9 cellular contexts compared by ENCODE assay signal in genomic region chr11:64745219-64745522, GRCh38. TPM values are rescaled to one million over a fixed set of nuclear protein-coding genes. Genes with fewer than 3 reads are reported as not detected.
DNase-seq lines count a peak whose midpoint lies in the region; ATAC-seq, FAIRE-seq and TF ChIP-seq lines count a peak whose summit lies in the region.
"Had no signal": no experiment of that assay in that cellular context is flagged by ENCODE, and none has a peak within 500 bp of the region (broad histone marks: within the 10 kb centered on the region; RNA-seq: fewer than 3 reads in every experiment).

No MANE protein-coding gene starts in this region.

- H3K9me3 Mint-ChIP-seq in natural killer cell treated with Interleukin-12 subunit alpha and Interleukin-12 subunit beta and Interleukin-15 and Interleukin-18, amount 100 ng/mL, for 72 hours: no peaks in the 10 kb centered on the region

- H3K27me3 ChIP-seq in ACC112 (ENCODE audit: insufficient read depth, low read length) (peaks cover 33% of the 10 kb centered on the region), H1 (replicated peaks in 1 of 4; ENCODE audit: control insufficient read depth in 3 of 4, extremely low read depth in 1 of 4, insufficient read depth in 3 of 4, low read length in 3 of 4) (peaks cover 0 to 32% (median 19%) of the 10 kb centered on the region in 4 experiments; a peak in 5 of 7 replicates), upper lobe of left lung (peaks cover 0 to 9% (median 0%) of the 10 kb centered on the region in 4 donors)

- peak overlapping the region; percentile 82 for H3K4me3 Mint-ChIP-seq in natural killer cell treated with Interleukin-12 subunit alpha and Interleukin-12 subunit beta and Interleukin-15 and Interleukin-18, amount 100 ng/mL, for 72 hours

- no peaks in the 10 kb centered on the region for H3K27me3 Mint-ChIP-seq in natural killer cell treated with Interleukin-12 subunit alpha and Interleukin-12 subunit beta and Interleukin-15 and Interleukin-18, amount 100 ng/mL, for 72 hours

- no peak overlapping the region for H2AK5ac ChIP-seq in H1 (ENCODE audit: low read depth, low read length)

- no peak overlapping the region for H3K56ac ChIP-seq in H1 (replicated peaks; ENCODE audit: insufficient read length, low read depth, low read length)

- H4K5ac ChIP-seq in H1 (ENCODE audit: insufficient read length, low read depth, low read length): no peak overlapping the region

- no peak overlapping the region for H2BK15ac ChIP-seq in H1 (ENCODE audit: low read length)

- peaks cover 23 to 27% of the 10 kb centered on the region in 2 donors for H3K4me1 Mint-ChIP-seq in natural killer cell treated with Interleukin-12 subunit alpha and Interleukin-12 subunit beta and Interleukin-15 and Interleukin-18, amount 100 ng/mL, for 72 hours (ENCODE audit: low read depth in 2 of 2)

- peaks cover 35% of the 10 kb centered on the region for H3K23me2 ChIP-seq in H1 (ENCODE audit: low read depth, low read length)

- TF ChIP-seq CTCF in H1 (IDR thresholded peaks at IDR 0.05; ENCODE audit: control extremely low read depth in 1 of 3, insufficient read depth in 1 of 3, low read depth in 1 of 3, low read length in 3 of 3) (no peak), upper lobe of left lung (IDR thresholded peaks at IDR 0.05) (peak in 1 of 6 experiments; percentile 10)

- no peak overlapping the region for H2BK12ac ChIP-seq in H1 (ENCODE audit: low read depth, low read length)

- H4K20me1 ChIP-seq in H1 (replicated peaks in 1 of 2; ENCODE audit: control insufficient read depth in 1 of 2, insufficient read depth in 2 of 2, low read length in 2 of 2): no peaks in the 10 kb centered on the region

- peak overlapping the region; percentile 23 for H3K4ac ChIP-seq in H1 (replicated peaks; ENCODE audit: insufficient read length, low read depth, low read length)

- FAIRE-seq in H1 (lab: Jason Lieb, UNC): no peak
- FAIRE-seq: G401.6 had no signal

- DNase-seq in activated CD4-positive, alpha-beta T cell treated with anti-CD3 and anti-CD28 coated beads, Interleukin-2, amount 50 U/mL, for 4 hours: peak; percentile 52 to 56
- DNase-seq in H1 (ENCODE audit: low read depth in 1 of 2, low spot score in 2 of 2): peak in 1 of 2 experiments; percentile 77
- no peak for DNase-seq in natural killer cell treated with Interleukin-12 subunit alpha and Interleukin-12 subunit beta and Interleukin-15 and Interleukin-18, amount 100 ng/mL, for 72 hours (ENCODE audit: low spot score)
- peak; percentile 92 to 95 for DNase-seq in upper lobe of left lung

- H3K23ac ChIP-seq in H1 (ENCODE audit: insufficient read length): no peak overlapping the region

- no peak overlapping the region for H2BK120ac ChIP-seq in H1 (replicated peaks; ENCODE audit: low read depth, low read length)

- H3K79me2 ChIP-seq in ACC112 (ENCODE audit: control insufficient read depth, insufficient read depth, low read length, unreplicated experiment) (no peaks in the 10 kb centered on the region), H1 (ENCODE audit: control insufficient read depth in 1 of 2, insufficient read depth in 2 of 2, low read length in 2 of 2) (no peaks in the 10 kb centered on the region)

- CTCF ChIA-PET in H1 (lab: Charles Lee; ENCODE audit: partially characterized antibody): interaction anchor here (0.8 to 23.7 kb wide), 5 partner anchors 21 to 174 kb away, joined by 3 to 376 read pairs (median 30); partner anchors contain the start of gene PYGM

- no peak overlapping the region for H4K91ac ChIP-seq in H1 (replicated peaks; ENCODE audit: insufficient read length, low read length)

- peak; percentile 2 to 34 for ATAC-seq in natural killer cell treated with Interleukin-12 subunit alpha and Interleukin-12 subunit beta and Interleukin-15 and Interleukin-18, amount 100 ng/mL, for 72 hours
- peak; percentile 34 to 53 for ATAC-seq in upper lobe of left lung (ENCODE audit: low FRiP score in 2 of 2)
- ATAC-seq in GM19328 (IDR thresholded peaks at IDR 0.05; ENCODE audit: unreplicated experiment): no peak
- no peak for ATAC-seq in HG03108 (IDR thresholded peaks at IDR 0.05; ENCODE audit: unreplicated experiment)

- no peak for TF ChIP-seq RAD21 in Ishikawa (IDR thresholded peaks at IDR 0.05; ENCODE audit: low read depth)
- no peak for TF ChIP-seq RAD21 in H1 (IDR thresholded peaks at IDR 0.05 in 1 of 2, conservative IDR thresholded peaks at IDR 0.05 in 1 of 2; ENCODE audit: low read depth in 2 of 2, low read length in 2 of 2)

- H3K36me3 Mint-ChIP-seq in natural killer cell treated with Interleukin-12 subunit alpha and Interleukin-12 subunit beta and Interleukin-15 and Interleukin-18, amount 100 ng/mL, for 72 hours: no peaks in the 10 kb centered on the region

- H3K36me3 ChIP-seq in ACC112 (ENCODE audit: insufficient read depth, low read length) (no peaks in the 10 kb centered on the region), H1 (ENCODE audit: control insufficient read depth in 2 of 4, insufficient read depth in 4 of 4, low read length in 3 of 4) (no peaks in the 10 kb centered on the region; a peak in 1 of 8 replicates), upper lobe of left lung (peaks cover 0 to 2% (median 0%) of the 10 kb centered on the region in 4 donors)

- no peak overlapping the region for H3K9ac ChIP-seq in H1 (replicated peaks in 1 of 4; ENCODE audit: extremely low read depth in 1 of 4, low read depth in 3 of 4, low read length in 3 of 4)

- peak overlapping the region; percentile 87 to 89 for H3K4me2 ChIP-seq in H1 (ENCODE audit: insufficient read depth in 1 of 2, low read depth in 2 of 2, low read length in 2 of 2)

- POLR2A ChIA-PET in H1 (lab: Charles Lee; ENCODE audit: partially characterized antibody): interaction anchor here (0.6 to 42.9 kb wide), 4 partner anchors 10 to 510 kb away, joined by 3 to 1087 read pairs (median 6); partner anchors contain the start of genes PYGM and SF1

- no peak overlapping the region for H2BK20ac ChIP-seq in H1 (ENCODE audit: low read length)

- peak overlapping the region; percentile 30 for H2AFZ ChIP-seq in ACC112 (ENCODE audit: low read length, unreplicated experiment)
- no peak overlapping the region for H2AFZ ChIP-seq in H1 (ENCODE audit: low read length)

- H4K8ac ChIP-seq in H1 (ENCODE audit: extremely low read depth, insufficient read depth, low read length): no peak overlapping the region

- H3K4me3 ChIP-seq in ACC112 (ENCODE audit: low read depth, low read length) (peak overlapping the region; percentile 73), H1 (ENCODE audit: extremely low read depth in 1 of 4, insufficient read depth in 2 of 4, low read depth in 3 of 4, low read length in 4 of 4) (peak overlapping the region; percentile 48 to 64 (median 52)), upper lobe of left lung (peak overlapping the region; percentile 37 to 64 (median 58))

- no peak for TF ChIP-seq EP300 in Ishikawa (IDR thresholded peaks at IDR 0.05; ENCODE audit: borderline replicate concordance)
- no peak for TF ChIP-seq EP300 in H1 (IDR thresholded peaks at IDR 0.05; ENCODE audit: borderline replicate concordance in 1 of 2, low read depth in 2 of 2, low read length in 2 of 2)
- peak in 1 of 4 donors; percentile 84 for TF ChIP-seq EP300 in upper lobe of left lung (IDR thresholded peaks at IDR 0.05)

- TF ChIP-seq POLR2A in H1 (IDR thresholded peaks at IDR 0.05; ENCODE audit: control extremely low read depth in 1 of 2, low read depth in 2 of 2, low read length in 2 of 2) (no peak), upper lobe of left lung (IDR thresholded peaks at IDR 0.05) (peak in 1 of 4 donors; percentile 55)

- H3K27ac Mint-ChIP-seq in natural killer cell treated with Interleukin-12 subunit alpha and Interleukin-12 subunit beta and Interleukin-15 and Interleukin-18, amount 100 ng/mL, for 72 hours: peak overlapping the region; percentile 67 to 75

- H3K79me1 ChIP-seq in H1 (ENCODE audit: low read depth, low read length): no peaks in the 10 kb centered on the region

- H2BK5ac ChIP-seq in H1 (ENCODE audit: low read depth, low read length): no peak overlapping the region; the same call in 1 of the 2 replicates

- H3K27ac ChIP-seq in ACC112 (ENCODE audit: low read depth, low read length) (no peak overlapping the region), H1 (ENCODE audit: low read depth, low read length) (no peak overlapping the region), upper lobe of left lung (peak overlapping the region; percentile 83 to 97 (median 92))

- no peak overlapping the region; the same call in 1 of the 2 replicates for H3K18ac ChIP-seq in H1 (ENCODE audit: extremely low read depth, low read length)

- no peak overlapping the region for H3K14ac ChIP-seq in H1 (ENCODE audit: insufficient read length)

- 1% methylated on average over 17 of the region's 17 CpGs; no CpG with 5 or more reads in 1 of the 2 experiments for WGBS in H1 (ENCODE audit: extremely low coverage in 1 of 2, insufficient coverage in 1 of 2, insufficient read length in 1 of 2, insufficient replicate concordance in 2 of 2, low coverage in 1 of 2, low lambda C conversion rate in 2 of 2, missing lambda C conversion rate in 1 of 2), 2 experiments
- WGBS in upper lobe of left lung, 2 donors: 1% methylated on average over 14 to 17 of the region's 17 CpGs

- H3K4me1 ChIP-seq in ACC112 (ENCODE audit: control insufficient read depth, insufficient read depth, low read length, unreplicated experiment) (peaks cover 19% of the 10 kb centered on the region), H1 (replicated peaks in 1 of 4; ENCODE audit: control insufficient read depth in 3 of 4, insufficient read depth in 4 of 4, low read length in 3 of 4) (peaks cover 4 to 27% (median 21%) of the 10 kb centered on the region in 4 experiments), upper lobe of left lung (peaks cover 28 to 58% (median 43%) of the 10 kb centered on the region in 4 donors)

- H3K9me3 ChIP-seq in H1 (ENCODE audit: insufficient read depth in 2 of 2, low read depth in 1 of 2, low read length in 1 of 2) (no peaks in the 10 kb centered on the region), upper lobe of left lung (no peaks in the 10 kb centered on the region)

RNA-seq across cellular contexts. Expression of gene RASGRP2, which starts 1.2 kb away (rescaled TPM):
- total RNA-seq in H1 (2021; fragmentation: NEBNext Ultra II Directional; extraction: Animal tissue kit (Norgen Biotek cat#: 25700)): 37.9 and 40.6 TPM in 2 replicates
- polyA plus RNA-seq in H1 (2011; rRNA removed): 45.7 and 50.4 TPM in 2 replicates
- polyA plus RNA-seq in H1 (2011; cell fraction: cytosol; rRNA removed): 41.1 TPM
- polyA plus RNA-seq in H1 (2011; cell fraction: nucleus; rRNA removed): 127 TPM
- 30.1 to 58.0 TPM (median 54.6 TPM) in 4 replicates for polyA plus RNA-seq in H1 (2012, experiment 1 of 2)
- 31.1 TPM for polyA plus RNA-seq in H1 (2012, experiment 2 of 2)
- 33.0 TPM for polyA plus RNA-seq in H1 (2013, experiment 1 of 2)
- polyA plus RNA-seq in H1 (2013, experiment 2 of 2): 34.6 TPM
- polyA minus RNA-seq in H1 (2011; rRNA and poly(A)+ RNA removed): 14.8 and 18.9 TPM in 2 replicates
- polyA minus RNA-seq in H1 (2011; cell fraction: cytosol; rRNA and poly(A)+ RNA removed): 12.3 TPM
- polyA minus RNA-seq in H1 (2011; cell fraction: nucleus; rRNA and poly(A)+ RNA removed): 24.8 TPM
- total RNA-seq in natural killer cell treated with Interleukin-12 subunit alpha and Interleukin-12 subunit beta and Interleukin-15 and Interleukin-18, amount 100 ng/mL, for 72 hours: 10 to 100 TPM; 13.6 to 27.7 TPM
- total RNA-seq in upper lobe of left lung: 10 to 100 TPM; 20.5 to 80.7 (median 33.9) TPM

RNA-seq across cellular contexts. Expression of gene PYGM, which starts 14.6 kb away (rescaled TPM):
- total RNA-seq in H1 (2021; fragmentation: NEBNext Ultra II Directional; extraction: Animal tissue kit (Norgen Biotek cat#: 25700)): 9.6 and 9.7 TPM in 2 replicates
- 10.0 and 15.2 TPM in 2 replicates for polyA plus RNA-seq in H1 (2011; rRNA removed)
- 10.4 TPM for polyA plus RNA-seq in H1 (2011; cell fraction: cytosol; rRNA removed)
- polyA plus RNA-seq in H1 (2011; cell fraction: nucleus; rRNA removed): 20.9 TPM
- 9.2 to 15.4 TPM (median 13.0 TPM) in 4 replicates for polyA plus RNA-seq in H1 (2012, experiment 1 of 2)
- polyA plus RNA-seq in H1 (2012, experiment 2 of 2): 11.5 TPM
- 6.9 TPM for polyA plus RNA-seq in H1 (2013, experiment 1 of 2)
- polyA plus RNA-seq in H1 (2013, experiment 2 of 2): 6.3 TPM
- polyA minus RNA-seq in H1 (2011; rRNA and poly(A)+ RNA removed): 13.2 and 16.4 TPM in 2 replicates
- polyA minus RNA-seq in H1 (2011; cell fraction: cytosol; rRNA and poly(A)+ RNA removed): 12.3 TPM
- polyA minus RNA-seq in H1 (2011; cell fraction: nucleus; rRNA and poly(A)+ RNA removed): 5.4 TPM
- 1 to 10 TPM; 4.7 to 5.6 TPM for total RNA-seq in natural killer cell treated with Interleukin-12 subunit alpha and Interleukin-12 subunit beta and Interleukin-15 and Interleukin-18, amount 100 ng/mL, for 72 hours
- total RNA-seq in upper lobe of left lung: 1 to 10 TPM; 1.0 to 3.7 (median 1.5) TPM

RNA-seq across cellular contexts. Expression of gene NRXN2, which starts 22.2 kb away (rescaled TPM):
- total RNA-seq in H1 (2021; fragmentation: NEBNext Ultra II Directional; extraction: Animal tissue kit (Norgen Biotek cat#: 25700)): 11.4 and 11.5 TPM in 2 replicates
- polyA plus RNA-seq in H1 (2011; rRNA removed): 1.3 and 5.7 TPM in 2 replicates
- 2.4 TPM for polyA plus RNA-seq in H1 (2011; cell fraction: cytosol; rRNA removed)
- polyA plus RNA-seq in H1 (2011; cell fraction: nucleus; rRNA removed): 7.0 TPM
- polyA plus RNA-seq in H1 (2012, experiment 1 of 2): 6.8 to 12.4 TPM (median 9.6 TPM) in 4 replicates
- 4.9 TPM for polyA plus RNA-seq in H1 (2012, experiment 2 of 2)
- 11.2 TPM for polyA plus RNA-seq in H1 (2013, experiment 1 of 2)
- 12.9 TPM for polyA plus RNA-seq in H1 (2013, experiment 2 of 2)
- polyA minus RNA-seq in H1 (2011; rRNA and poly(A)+ RNA removed): 10.7 and 12.0 TPM in 2 replicates
- 8.7 TPM for polyA minus RNA-seq in H1 (2011; cell fraction: cytosol; rRNA and poly(A)+ RNA removed)
- polyA minus RNA-seq in H1 (2011; cell fraction: nucleus; rRNA and poly(A)+ RNA removed): 10.3 TPM
- total RNA-seq in natural killer cell treated with Interleukin-12 subunit alpha and Interleukin-12 subunit beta and Interleukin-15 and Interleukin-18, amount 100 ng/mL, for 72 hours: 1 to 10 TPM in 1 of 2 donors, under 1 TPM in 1; 0.74 to 1.3 TPM
- total RNA-seq in upper lobe of left lung: 10 to 100 TPM in 1 of 6 donors, 1 to 10 TPM in 2, under 1 TPM in 1, not detected in 2; 0.59 to 21.6 (median 2.9) TPM

RNA-seq across cellular contexts. Expression of gene SF1, which starts 33.2 kb away (rescaled TPM):
- 353 and 365 TPM in 2 replicates for total RNA-seq in H1 (2021; fragmentation: NEBNext Ultra II Directional; extraction: Animal tissue kit (Norgen Biotek cat#: 25700))
- 72.7 and 110 TPM in 2 replicates for polyA plus RNA-seq in H1 (2011; rRNA removed)
- 70.0 TPM for polyA plus RNA-seq in H1 (2011; cell fraction: cytosol; rRNA removed)
- polyA plus RNA-seq in H1 (2011; cell fraction: nucleus; rRNA removed): 197 TPM
- 259 to 328 TPM (median 273 TPM) in 4 replicates for polyA plus RNA-seq in H1 (2012, experiment 1 of 2)
- polyA plus RNA-seq in H1 (2012, experiment 2 of 2): 150 TPM
- polyA plus RNA-seq in H1 (2013, experiment 1 of 2): 194 TPM
- 181 TPM for polyA plus RNA-seq in H1 (2013, experiment 2 of 2)
- polyA minus RNA-seq in H1 (2011; rRNA and poly(A)+ RNA removed): 75.9 and 88.7 TPM in 2 replicates
- polyA minus RNA-seq in H1 (2011; cell fraction: cytosol; rRNA and poly(A)+ RNA removed): 107 TPM
- polyA minus RNA-seq in H1 (2011; cell fraction: nucleus; rRNA and poly(A)+ RNA removed): 210 TPM
- 100 to 1,000 TPM; 376 to 425 TPM for total RNA-seq in natural killer cell treated with Interleukin-12 subunit alpha and Interleukin-12 subunit beta and Interleukin-15 and Interleukin-18, amount 100 ng/mL, for 72 hours
- total RNA-seq in upper lobe of left lung: 100 to 1,000 TPM; 231 to 625 (median 265) TPM

RNA-seq across cellular contexts. Expression of gene MAP4K2, which starts 57.8 kb away (rescaled TPM):
- total RNA-seq in H1 (2021; fragmentation: NEBNext Ultra II Directional; extraction: Animal tissue kit (Norgen Biotek cat#: 25700)): 20.7 and 24.0 TPM in 2 replicates
- polyA plus RNA-seq in H1 (2011; rRNA removed): 20.1 and 25.3 TPM in 2 replicates
- polyA plus RNA-seq in H1 (2011; cell fraction: cytosol; rRNA removed): 22.2 TPM
- 54.2 TPM for polyA plus RNA-seq in H1 (2011; cell fraction: nucleus; rRNA removed)
- 14.0 to 19.1 TPM (median 15.9 TPM) in 4 replicates for polyA plus RNA-seq in H1 (2012, experiment 1 of 2)
- polyA plus RNA-seq in H1 (2012, experiment 2 of 2): 12.9 TPM
- polyA plus RNA-seq in H1 (2013, experiment 1 of 2): 11.2 TPM
- 12.0 TPM for polyA plus RNA-seq in H1 (2013, experiment 2 of 2)
- polyA minus RNA-seq in H1 (2011; rRNA and poly(A)+ RNA removed): 18.5 and 20.3 TPM in 2 replicates
- 11.0 TPM for polyA minus RNA-seq in H1 (2011; cell fraction: cytosol; rRNA and poly(A)+ RNA removed)
- polyA minus RNA-seq in H1 (2011; cell fraction: nucleus; rRNA and poly(A)+ RNA removed): 11.6 TPM
- total RNA-seq in natural killer cell treated with Interleukin-12 subunit alpha and Interleukin-12 subunit beta and Interleukin-15 and Interleukin-18, amount 100 ng/mL, for 72 hours: 10 to 100 TPM; 17.6 to 47.1 TPM
- 10 to 100 TPM; 19.0 to 84.7 (median 29.2) TPM for total RNA-seq in upper lobe of left lung

Comparison
In these comparisons a context has a peak if more than half of its experiments do, and no peak if none do; other contexts are left out.
1. H3K27ac ChIP-seq: peak in upper lobe of left lung (4 of 4); none in ACC112 (single experiment) and H1 (single experiment).
2. ATAC-seq: peak in natural killer cell treated with Interleukin-12 subunit alpha and Interleukin-12 subunit beta and Interleukin-15 and Interleukin-18, amount 100 ng/mL, for 72 hours (2 of 2) and upper lobe of left lung (2 of 2); none in GM19328 (single experiment) and HG03108 (single experiment).
3. Peak in every context shown above with its lines, with median percentiles within 50 percentile points of each other: H3K4me3 ChIP-seq.